8 cellular contexts compared by ENCODE assay signal in the genomic region with DNA sequence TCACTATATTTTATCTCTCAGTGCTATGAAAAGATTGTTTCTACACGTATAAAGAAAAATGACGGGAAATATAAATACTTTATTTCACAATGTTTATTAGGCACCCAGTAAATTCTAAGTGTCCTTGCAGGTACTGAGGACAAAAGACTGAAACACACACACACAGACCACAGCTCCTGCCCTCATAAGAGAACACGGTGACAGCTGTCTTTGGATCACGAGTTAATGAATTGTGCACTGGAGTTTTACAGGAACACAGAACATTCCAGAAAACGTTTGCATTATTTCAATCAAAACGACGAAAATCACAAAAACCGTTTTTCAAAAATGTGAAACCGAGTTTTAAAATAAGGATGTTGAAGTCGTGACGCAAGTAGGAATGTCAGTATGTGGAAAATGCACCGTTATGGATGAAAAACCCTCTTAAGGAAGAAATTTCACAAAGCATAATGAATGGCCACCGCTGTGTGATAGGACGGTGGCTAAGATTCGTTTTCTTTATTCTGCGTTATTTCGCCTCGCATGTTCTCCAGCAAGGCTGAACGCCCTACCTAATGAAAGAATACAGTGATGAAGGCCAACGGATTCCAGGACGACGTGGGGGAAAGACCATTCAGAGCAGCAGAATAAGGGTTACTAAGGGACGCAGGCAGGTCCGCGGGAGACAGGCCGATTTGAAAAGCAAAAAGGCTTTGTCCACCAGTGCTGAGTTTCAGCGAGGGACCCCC. TPM values are rescaled to one million over a fixed set of nuclear protein-coding genes. Genes with fewer than 3 reads are reported as not detected.
DNase-seq lines count a peak whose midpoint lies in the region; ATAC-seq and TF ChIP-seq lines count a peak whose summit lies in the region.

No MANE protein-coding gene starts in this region.

- DNase-seq in CD8-positive, alpha-beta T cell = peak in 1 of 7 experiments; percentile 32
- DNase-seq in RWPE2 (ENCODE audit: low spot score) (no peak), fibroblast of lung (ENCODE audit: low read depth in 2 of 2) (no peak), progenitor cell of endocrine pancreas (ENCODE audit: low spot score, unreplicated experiment) (no peak), NCI-H128 (lab: John Stamatoyannopoulos, UW; ENCODE audit: unreplicated experiment) (no peak), T1000 (lab: John Stamatoyannopoulos, UW) (no peak)

- peaks cover 3% of the 10 kb centered on the region for H3K4me1 ChIP-seq in CD8-positive, alpha-beta T cell (ENCODE audit: insufficient read depth, low read length)
- no peaks in the 10 kb centered on the region for H3K4me1 ChIP-seq in RWPE2 (ENCODE audit: insufficient read depth, poor library complexity, severe bottlenecking)
- H3K4me1 ChIP-seq in fibroblast of lung (ENCODE audit: control insufficient read depth, extremely low read depth, insufficient read depth, low read length) = no peaks in the 10 kb centered on the region

- H4K20me1 ChIP-seq in fibroblast of lung (ENCODE audit: control insufficient read depth, extremely low read depth, insufficient read depth, low read length) = no peaks in the 10 kb centered on the region

- peaks cover 6% of the 10 kb centered on the region for H3K4me1 Mint-ChIP-seq in CD8-positive, alpha-beta T cell (ENCODE audit: low read depth)
- peaks cover 2% of the 10 kb centered on the region for H3K4me1 Mint-ChIP-seq in progenitor cell of endocrine pancreas (ENCODE audit: low read depth)

- intact Hi-C loops in CD8-positive, alpha-beta T cell (cut with DNase I, micrococcal nuclease) = no loop called here

- H3K9ac ChIP-seq in fibroblast of lung (ENCODE audit: insufficient read depth, low read length) = peak overlapping the region; percentile 62

- CTCF ChIA-PET in CD8-positive, alpha-beta T cell (lab: Charles Lee) = interaction anchor here (1.0 kb wide), 1 partner anchor 10 kb away, joined by 3 read pairs; no protein-coding TSS in a partner anchor

- peak overlapping the region; percentile 97 for H3K27ac ChIP-seq in CD8-positive, alpha-beta T cell (ENCODE audit: low read depth, low read length)
- H3K27ac ChIP-seq in RWPE2 (ENCODE audit: poor library complexity, severe bottlenecking) = peak overlapping the region; percentile 70
- H3K27ac ChIP-seq in fibroblast of lung (ENCODE audit: insufficient read depth, low read length) = peak overlapping the region; percentile 97

- H3K36me3 ChIP-seq in CD8-positive, alpha-beta T cell (ENCODE audit: insufficient read depth, low read length) = no peaks in the 10 kb centered on the region
- H3K36me3 ChIP-seq in RWPE2 (ENCODE audit: low read depth) (no peaks in the 10 kb centered on the region), fibroblast of lung (ENCODE audit: control insufficient read depth, insufficient read depth, low read length) (no peaks in the 10 kb centered on the region)

- H3K27me3 ChIP-seq in CD8-positive, alpha-beta T cell (ENCODE audit: insufficient read depth, low read length) = no peaks in the 10 kb centered on the region
- no peaks in the 10 kb centered on the region for H3K27me3 ChIP-seq in RWPE2 (ENCODE audit: insufficient read depth, poor library complexity, severe bottlenecking)
- H3K27me3 ChIP-seq in fibroblast of lung (ENCODE audit: control insufficient read depth, insufficient read depth, low read length) = no peaks in the 10 kb centered on the region

- no peaks in the 10 kb centered on the region for H3K9me3 Mint-ChIP-seq in CD8-positive, alpha-beta T cell
- H3K9me3 Mint-ChIP-seq in progenitor cell of endocrine pancreas (ENCODE audit: low read depth) = peaks cover 5% of the 10 kb centered on the region

- H3K36me3 Mint-ChIP-seq in CD8-positive, alpha-beta T cell = peaks cover 5% of the 10 kb centered on the region
- no peaks in the 10 kb centered on the region for H3K36me3 Mint-ChIP-seq in progenitor cell of endocrine pancreas (ENCODE audit: insufficient read depth)

- H2AFZ ChIP-seq in fibroblast of lung (ENCODE audit: low read length) = peak overlapping the region; percentile 72

- no peaks in the 10 kb centered on the region for H3K9me3 ChIP-seq in CD8-positive, alpha-beta T cell (ENCODE audit: low read length)
- H3K9me3 ChIP-seq in RWPE2 (ENCODE audit: severe bottlenecking) (no peaks in the 10 kb centered on the region), fibroblast of lung (ENCODE audit: control insufficient read depth, insufficient read depth, low read depth, low read length) (no peaks in the 10 kb centered on the region)

- H3K4me2 ChIP-seq in fibroblast of lung (ENCODE audit: extremely low read depth, insufficient read depth, low read length) = peak overlapping the region; percentile 90

- H3K4me3 Mint-ChIP-seq in CD8-positive, alpha-beta T cell = peak overlapping the region; percentile 92
- peak overlapping the region; percentile 90 for H3K4me3 Mint-ChIP-seq in progenitor cell of endocrine pancreas (ENCODE audit: low read depth)

- H3K4me3 ChIP-seq in CD8-positive, alpha-beta T cell (ENCODE audit: low read depth, low read length) = peak overlapping the region; percentile 88
- H3K4me3 ChIP-seq in RWPE2 (ENCODE audit: severe bottlenecking) (peak overlapping the region; percentile 57), fibroblast of lung (replicated peaks in 1 of 4; ENCODE audit: control extremely low read depth in 1 of 4, insufficient read depth in 1 of 4, low read depth in 3 of 4, low read length in 4 of 4) (peak overlapping the region; percentile 66 to 83 (median 70))

- no peak for ATAC-seq in CD8-positive, alpha-beta T cell
- ATAC-seq in GM21825 (IDR thresholded peaks at IDR 0.05; ENCODE audit: unreplicated experiment) (peak; percentile 22), RWPE2 (ENCODE audit: low read depth) (peak; percentile 33), HG03039 (IDR thresholded peaks at IDR 0.05; ENCODE audit: unreplicated experiment) (no peak)

- POLR2A ChIA-PET in CD8-positive, alpha-beta T cell (lab: Charles Lee) = no interaction called here

- H3K27ac Mint-ChIP-seq in CD8-positive, alpha-beta T cell = peak overlapping the region; percentile 99
- peak overlapping the region; percentile 99 for H3K27ac Mint-ChIP-seq in progenitor cell of endocrine pancreas

- H3K27me3 Mint-ChIP-seq in CD8-positive, alpha-beta T cell (ENCODE audit: low read depth) = no peaks in the 10 kb centered on the region
- H3K27me3 Mint-ChIP-seq in progenitor cell of endocrine pancreas = no peaks in the 10 kb centered on the region

- TF ChIP-seq CTCF in CD8-positive, alpha-beta T cell (IDR thresholded peaks at IDR 0.05) = no peak
- TF ChIP-seq CTCF in RWPE2 (IDR thresholded peaks at IDR 0.05; ENCODE audit: poor library complexity, severe bottlenecking) (no peak), fibroblast of lung (conservative IDR thresholded peaks at IDR 0.05 in 1 of 2, IDR thresholded peaks at IDR 0.05 in 1 of 2; ENCODE audit: low read depth in 1 of 2, low read length in 2 of 2) (no peak), progenitor cell of endocrine pancreas (IDR thresholded peaks at IDR 0.05; ENCODE audit: unreplicated experiment) (no peak)

- H3K79me2 ChIP-seq in fibroblast of lung (ENCODE audit: control insufficient read depth, insufficient read depth, low read length) = no peaks in the 10 kb centered on the region

RNA-seq across cellular contexts. Expression of a gene that starts 24.2 kb away (rescaled TPM):
- 10 to 100 TPM in 1 of 2 experiments, 1 to 10 TPM in 1; 9.7 to 11.4 TPM for total RNA-seq in CD8-positive, alpha-beta T cell
- total RNA-seq in fibroblast of lung = 7.6 and 10.3 TPM in 2 replicates
- polyA plus RNA-seq in fibroblast of lung = 15.3 and 18.8 TPM in 2 replicates
- polyA plus RNA-seq in fibroblast of lung (2012) = 11.3 and 12.1 TPM in 2 replicates
- polyA minus RNA-seq in fibroblast of lung (ENCODE audit: low replicate concordance) = 9.6 and 11.7 TPM in 2 replicates
- 22.0 and 27.2 TPM in 2 replicates for total RNA-seq in progenitor cell of endocrine pancreas

RNA-seq across cellular contexts. Expression of a gene that starts 37.0 kb away (rescaled TPM):
- 1 to 10 TPM; 8.4 to 8.8 TPM for total RNA-seq in CD8-positive, alpha-beta T cell
- total RNA-seq in fibroblast of lung = 6.2 and 12.6 TPM in 2 replicates
- polyA plus RNA-seq in fibroblast of lung = 11.0 and 11.4 TPM in 2 replicates
- polyA plus RNA-seq in fibroblast of lung (2012) = 4.7 and 7.0 TPM in 2 replicates
- polyA minus RNA-seq in fibroblast of lung (ENCODE audit: low replicate concordance) = 8.9 and 10.5 TPM in 2 replicates
- total RNA-seq in progenitor cell of endocrine pancreas = 13.1 and 14.9 TPM in 2 replicates

Comparison
In these comparisons a context has a peak if more than half of its experiments do, and no peak if none do; other contexts are left out.
1. ATAC-seq: peak in GM21825 (single experiment) and RWPE2 (single experiment); none in CD8-positive, alpha-beta T cell (single experiment) and HG03039 (single experiment).
2. Peak in every context shown above with its lines, with median percentiles within 50 percentile points of each other: H3K27ac ChIP-seq and H3K4me3 ChIP-seq.